ENCODE assay signal across 18 cellular contexts in genomic region chr14:68961361-68961760, GRCh38. TPM values are rescaled to one million over a fixed set of nuclear protein-coding genes. Genes with fewer than 3 reads are reported as not detected.
DNase-seq lines count a peak whose midpoint lies in the region; ATAC-seq and TF ChIP-seq lines count a peak whose summit lies in the region.
"Had no signal": no experiment of that assay in that cellular context is flagged by ENCODE, and none has a peak within 500 bp of the region (broad histone marks: within the 10 kb centered on the region; RNA-seq: fewer than 3 reads in every experiment).

No MANE protein-coding gene starts in this region.

- H3K9me3 Mint-ChIP-seq in CD4-positive, CD25-positive, alpha-beta regulatory T cell, result no peaks in the 10 kb centered on the region
- H3K9me3 Mint-ChIP-seq in activated naive CD8-positive, alpha-beta T cell treated with anti-CD3 and anti-CD28 coated beads for 36 hours, result no peaks in the 10 kb centered on the region
- H3K9me3 Mint-ChIP-seq: activated B cell treated with CpG ODN at 0.5 μM for 24 hours had no signal

- H3K9me3 ChIP-seq in CD4-positive, CD25-positive, alpha-beta regulatory T cell (ENCODE audit: control insufficient read depth in 2 of 2, low read length in 2 of 2), result no peaks in the 10 kb centered on the region
- H3K9me3 ChIP-seq in esophagus squamous epithelium (no peaks in the 10 kb centered on the region), sigmoid colon (no peaks in the 10 kb centered on the region)
- H3K9me3 ChIP-seq: left ventricle myocardium inferior, MG63 had no signal

- 73 to 89% methylated on average over 5 to 7 of the region's 7 CpGs for WGBS in esophagus squamous epithelium, 2 donors
- WGBS in sigmoid colon, 2 donors, result 84 to 89% methylated on average over 7 of the region's 7 CpGs

- peak overlapping the region; percentile 20 to 47 (median 32) for H3K27ac Mint-ChIP-seq in CD4-positive, CD25-positive, alpha-beta regulatory T cell
- peak overlapping the region; percentile 46 for H3K27ac Mint-ChIP-seq in activated naive CD8-positive, alpha-beta T cell treated with anti-CD3 and anti-CD28 coated beads for 36 hours
- H3K27ac Mint-ChIP-seq: activated B cell treated with CpG ODN at 0.5 μM for 24 hours, progenitor cell of endocrine pancreas, T-helper 17 cell had no signal

- no peak overlapping the region for H3K27ac ChIP-seq in CD4-positive, CD25-positive, alpha-beta regulatory T cell (ENCODE audit: insufficient read depth, low read length, poor library complexity, severe bottlenecking)
- H3K27ac ChIP-seq in esophagus squamous epithelium, result peak overlapping the region in 3 of 4 donors; percentile 53 to 60 (median 58)
- H3K27ac ChIP-seq in sigmoid colon, result peak overlapping the region; percentile 98 to 100 (median 100)
- H3K27ac ChIP-seq: left ventricle myocardium inferior had no signal

- H3K4me1 Mint-ChIP-seq in CD4-positive, CD25-positive, alpha-beta regulatory T cell, result peaks cover 4 to 92% (median 33%) of the 10 kb centered on the region in 4 donors
- peaks cover 95% of the 10 kb centered on the region for H3K4me1 Mint-ChIP-seq in activated naive CD8-positive, alpha-beta T cell treated with anti-CD3 and anti-CD28 coated beads for 36 hours
- H3K4me1 Mint-ChIP-seq: activated B cell treated with CpG ODN at 0.5 μM for 24 hours had no signal

- H3K27me3 ChIP-seq in CD4-positive, CD25-positive, alpha-beta regulatory T cell (ENCODE audit: control insufficient read depth, insufficient read depth, low read length), result no peaks in the 10 kb centered on the region
- no peaks in the 10 kb centered on the region for H3K27me3 ChIP-seq in esophagus squamous epithelium
- H3K27me3 ChIP-seq in sigmoid colon, result no peaks in the 10 kb centered on the region
- H3K27me3 ChIP-seq: MG63 had no signal

- no peaks in the 10 kb centered on the region for H3K36me3 ChIP-seq in CD4-positive, CD25-positive, alpha-beta regulatory T cell (ENCODE audit: control insufficient read depth, insufficient read depth, low read length)
- H3K36me3 ChIP-seq in esophagus squamous epithelium, result no peaks in the 10 kb centered on the region
- H3K36me3 ChIP-seq in sigmoid colon, result peaks cover 0 to 8% (median 2%) of the 10 kb centered on the region in 4 donors
- H3K36me3 ChIP-seq: left ventricle myocardium inferior had no signal

- no peak for DNase-seq in CD4-positive, CD25-positive, alpha-beta regulatory T cell
- DNase-seq in activated naive CD8-positive, alpha-beta T cell treated with anti-CD3 and anti-CD28 coated beads for 36 hours, result no peak
- no peak for DNase-seq in esophagus squamous epithelium (lab: John Stamatoyannopoulos, UW)
- DNase-seq in sigmoid colon, result no peak
- no peak for DNase-seq in T-helper 1 cell
- no peak for DNase-seq in NK-92 (lab: John Stamatoyannopoulos, UW; ENCODE audit: unreplicated experiment)
- no peak for DNase-seq in superior temporal gyrus (ENCODE audit: extremely low spot score)
- no peak for DNase-seq in NOMO-1 treated with dmso at 0.1 percent for 144 hours (lab: John Stamatoyannopoulos, UW; ENCODE audit: unreplicated experiment)
- DNase-seq: activated B cell treated with CpG ODN at 0.5 μM for 24 hours; activated gamma-delta T cell treated with Interleukin-2 at 50 U/mL for 16 hours; GF-D8; left ventricle myocardium inferior; NCI-H187 treated with DMSO at 0.1 percent for 48 hours; stimulated activated naive CD4-positive, alpha-beta T cell treated with Interleukin-2 at 50 U/mL for 16 hours; T-helper 17 cell had no signal

- no peak for TF ChIP-seq CTCF in esophagus squamous epithelium (IDR thresholded peaks at IDR 0.05)
- peak in 1 of 4 experiments; percentile 19 for TF ChIP-seq CTCF in sigmoid colon (IDR thresholded peaks at IDR 0.05)

- H3K4me1 ChIP-seq in CD4-positive, CD25-positive, alpha-beta regulatory T cell (ENCODE audit: control insufficient read depth, insufficient read depth, low read length, poor library complexity, severe bottlenecking), result peaks cover 18% of the 10 kb centered on the region
- H3K4me1 ChIP-seq in esophagus squamous epithelium (peaks cover 24 to 83% (median 48%) of the 10 kb centered on the region in 3 donors), sigmoid colon (peaks cover 0 to 100% (median 99%) of the 10 kb centered on the region in 4 donors)

- intact Hi-C loops in esophagus squamous epithelium (cut with DNase I), result no loop called here
- intact Hi-C loops in sigmoid colon (cut with DNase I), result no loop called here

- no peak overlapping the region for H3K4me3 ChIP-seq in CD4-positive, CD25-positive, alpha-beta regulatory T cell (ENCODE audit: low read depth, low read length)
- H3K4me3 ChIP-seq in esophagus squamous epithelium (no peak overlapping the region), sigmoid colon (no peak overlapping the region)
- H3K4me3 ChIP-seq: left ventricle myocardium inferior, MG63 had no signal

- H3K36me3 Mint-ChIP-seq in CD4-positive, CD25-positive, alpha-beta regulatory T cell, result peaks cover 16% of the 10 kb centered on the region
- H3K36me3 Mint-ChIP-seq in activated naive CD8-positive, alpha-beta T cell treated with anti-CD3 and anti-CD28 coated beads for 36 hours, result peaks cover 38% of the 10 kb centered on the region

- H3K4me3 Mint-ChIP-seq in CD4-positive, CD25-positive, alpha-beta regulatory T cell, result no peak overlapping the region
- no peak overlapping the region for H3K4me3 Mint-ChIP-seq in activated naive CD8-positive, alpha-beta T cell treated with anti-CD3 and anti-CD28 coated beads for 36 hours
- H3K4me3 Mint-ChIP-seq: activated B cell treated with CpG ODN at 0.5 μM for 24 hours, T-helper 17 cell had no signal

- ATAC-seq in CD4-positive, CD25-positive, alpha-beta regulatory T cell (ENCODE audit: low read depth in 2 of 2), result no peak
- ATAC-seq: Right ventricle myocardium inferior, T-helper 17 cell had no signal

- no peak for TF ChIP-seq POLR2A in esophagus squamous epithelium (IDR thresholded peaks at IDR 0.05)
- no peak for TF ChIP-seq POLR2A in sigmoid colon (IDR thresholded peaks at IDR 0.05)

- TF ChIP-seq EP300 in sigmoid colon (IDR thresholded peaks at IDR 0.05), result no peak

- no peaks in the 10 kb centered on the region for H3K27me3 Mint-ChIP-seq in CD4-positive, CD25-positive, alpha-beta regulatory T cell
- no peaks in the 10 kb centered on the region for H3K27me3 Mint-ChIP-seq in activated naive CD8-positive, alpha-beta T cell treated with anti-CD3 and anti-CD28 coated beads for 36 hours
- H3K27me3 Mint-ChIP-seq: progenitor cell of endocrine pancreas, T-helper 17 cell had no signal

RNA-seq across cellular contexts. Expression of gene ACTN1, which starts 17.7 kb away (rescaled TPM):
- 47.5 TPM for total RNA-seq in CD4-positive, CD25-positive, alpha-beta regulatory T cell
- polyA plus RNA-seq in CD4-positive, CD25-positive, alpha-beta regulatory T cell, result 10 to 100 TPM; 28.3 to 78.8 (median 51.8) TPM
- 100 to 1,000 TPM; 171 to 177 TPM for total RNA-seq in activated naive CD8-positive, alpha-beta T cell treated with anti-CD3 and anti-CD28 coated beads for 36 hours
- total RNA-seq in esophagus squamous epithelium (100 to 1,000 TPM; 118 to 145 (median 131) TPM), sigmoid colon (1,000 to 10,000 TPM in 1 of 4 donors, 100 to 1,000 TPM in 3; 372 to 1,069 (median 688) TPM)
- 10 to 100 TPM; 20.1 to 98.1 (median 24.0) TPM for polyA plus RNA-seq in sigmoid colon
